8 cellular contexts compared by ENCODE assay signal in the genomic region with DNA sequence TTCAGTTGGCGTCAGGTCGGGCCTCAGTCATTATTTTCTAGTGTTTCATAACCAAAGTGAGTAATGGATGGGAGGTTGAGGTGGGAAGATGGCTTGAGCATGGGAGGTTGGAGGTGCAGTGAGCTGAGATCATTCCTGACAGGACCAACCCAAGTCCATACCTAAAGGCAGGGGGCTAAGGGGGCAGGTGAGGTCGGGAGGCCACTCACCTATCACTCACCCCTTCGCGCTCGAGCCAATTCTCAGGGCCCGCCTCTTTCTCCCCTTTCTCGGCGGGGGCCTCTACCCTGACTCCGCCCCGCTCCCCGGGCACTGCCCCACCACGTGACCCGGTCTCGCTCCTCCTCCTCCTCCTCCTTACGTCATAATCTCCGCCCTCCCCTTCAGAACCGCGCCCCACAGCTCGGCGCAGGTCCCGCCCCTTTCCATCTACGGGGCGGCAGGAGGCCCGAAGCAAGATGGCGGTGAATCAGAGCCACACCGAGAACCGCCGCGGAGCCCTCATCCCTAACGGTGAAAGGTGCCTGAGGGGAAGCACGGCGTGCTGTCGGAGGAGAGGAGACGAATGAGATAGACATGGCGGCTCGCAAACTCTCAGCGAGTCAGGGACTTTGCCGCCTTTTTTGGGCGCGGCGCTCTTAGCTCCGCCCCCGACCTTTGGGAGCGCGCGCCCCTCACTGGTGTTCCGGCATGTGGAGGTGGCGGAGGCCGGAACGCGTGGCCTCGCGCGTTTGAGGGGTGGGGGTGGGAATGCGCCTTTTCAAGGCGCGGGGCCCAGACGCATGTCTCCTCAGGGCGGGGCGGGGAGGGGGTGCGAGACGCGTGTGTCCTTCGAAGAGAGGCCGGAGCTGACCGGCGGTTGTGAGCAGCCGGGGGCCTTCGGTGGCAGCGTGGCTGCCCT. TPM values are rescaled to one million over a fixed set of nuclear protein-coding genes. Genes with fewer than 3 reads are reported as not detected.
DNase-seq lines count a peak whose midpoint lies in the region; ATAC-seq and TF ChIP-seq lines count a peak whose summit lies in the region.

A gene with protein sequence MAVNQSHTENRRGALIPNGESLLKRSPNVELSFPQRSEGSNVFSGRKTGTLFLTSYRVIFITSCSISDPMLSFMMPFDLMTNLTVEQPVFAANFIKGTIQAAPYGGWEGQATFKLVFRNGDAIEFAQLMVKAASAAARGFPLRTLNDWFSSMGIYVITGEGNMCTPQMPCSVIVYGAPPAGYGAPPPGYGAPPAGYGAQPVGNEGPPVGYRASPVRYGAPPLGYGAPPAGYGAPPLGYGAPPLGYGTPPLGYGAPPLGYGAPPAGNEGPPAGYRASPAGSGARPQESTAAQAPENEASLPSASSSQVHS (plus strand): TSS at position 428 of the 901 bp plus-strand sequence. CDS start 31 bp downstream, at position 459.

- H3K4me3 ChIP-seq in Karpas-422 (ENCODE audit: low read length), result peak within 1 kb of the TSS; percentile 89
- H3K4me3 ChIP-seq in cardiac fibroblast (replicated peaks in 1 of 2; ENCODE audit: low read depth in 2 of 2, low read length in 2 of 2), result peak within 1 kb of the TSS; percentile 47 to 54

- H3K79me2 ChIP-seq in Karpas-422 (ENCODE audit: low read length), result no peaks in the 10 kb centered on the region

- H3K27me3 ChIP-seq in Karpas-422 (ENCODE audit: low read length), result no peaks in the 10 kb centered on the region

- H3K4me1 ChIP-seq in Karpas-422 (ENCODE audit: low read length), result peaks cover 16% of the 10 kb centered on the region

- no peaks in the 10 kb centered on the region; the same call in 1 of the 2 replicates for H3K9me2 ChIP-seq in Karpas-422 (replicated peaks; ENCODE audit: insufficient read depth, low read length)

- intact Hi-C loops in left colon (cut with DNase I, micrococcal nuclease), result no loop called here

- H4K20me1 ChIP-seq in Karpas-422 (ENCODE audit: insufficient read depth, low read depth, low read length), result no peaks in the 10 kb centered on the region

- peak within 1 kb of the TSS; percentile 99 for H2AFZ ChIP-seq in Karpas-422 (ENCODE audit: low read length)

- DNase-seq in AG20443 (ENCODE audit: low spot score), result peak; percentile 93
- peak; percentile 98 for DNase-seq in Karpas-422
- peak; percentile 80 to 82 for DNase-seq in cardiac fibroblast (ENCODE audit: low read depth in 2 of 2)
- DNase-seq in left colon, result peak; percentile 88 to 90
- peak; percentile 87 for DNase-seq in stimulated activated CD4-positive, alpha-beta T cell treated with anti-CD3 and anti-CD28 coated beads, Interleukin-4, amount 100 ng/mL, for 24 hours
- DNase-seq in iPS-NIHi7 (ENCODE audit: extremely low spot score), result no peak

- TF ChIP-seq CTCF in cardiac fibroblast (IDR thresholded peaks at IDR 0.05; ENCODE audit: low read depth, low read length), result no peak

- peak within 1 kb of the TSS; percentile 82 for H3K9ac ChIP-seq in Karpas-422 (ENCODE audit: low read length)

- ATAC-seq in GM19467 (IDR thresholded peaks at IDR 0.05; ENCODE audit: unreplicated experiment), result peak; percentile 74
- ATAC-seq in activated CD4-positive, CD25-positive, alpha-beta regulatory T cell treated with anti-CD3 and anti-CD28 coated beads, Interleukin-2, amount 50 U/mL, for 24 hours, result peak; percentile 88 to 90
- peak; percentile 99 for ATAC-seq in left colon

- no peak within 1 kb of the TSS for H3K27ac ChIP-seq in Karpas-422 (ENCODE audit: low read length)

- no peaks in the 10 kb centered on the region for H3K36me3 ChIP-seq in Karpas-422 (ENCODE audit: insufficient read depth, low read length)

- H3K4me2 ChIP-seq in Karpas-422 (ENCODE audit: low read depth, low read length, poor library complexity, severe bottlenecking), result peak within 1 kb of the TSS; percentile 89

- no peaks in the 10 kb centered on the region for H3K9me3 ChIP-seq in Karpas-422 (ENCODE audit: low read length)

RNA-seq across cellular contexts. Expression of the gene that starts here (rescaled TPM):
- total RNA-seq in Karpas-422 (2014; rRNA removed; shearing (Covaris generic); ENCODE audit: low replicate concordance), result 0.19 and 0.43 TPM in 2 replicates
- total RNA-seq in left colon, result 1 to 10 TPM; 1.3 to 2.1 TPM

Comparison
In these comparisons a context has a peak if more than half of its experiments do, and no peak if none do; other contexts are left out.
1. Peak in DNase-seq, H3K4me3 ChIP-seq, H3K9ac ChIP-seq and H3K4me2 ChIP-seq in Karpas-422; RNA of the gene not detected or under 1 TPM.